17 cellular contexts compared by ENCODE assay signal in the genomic region with DNA sequence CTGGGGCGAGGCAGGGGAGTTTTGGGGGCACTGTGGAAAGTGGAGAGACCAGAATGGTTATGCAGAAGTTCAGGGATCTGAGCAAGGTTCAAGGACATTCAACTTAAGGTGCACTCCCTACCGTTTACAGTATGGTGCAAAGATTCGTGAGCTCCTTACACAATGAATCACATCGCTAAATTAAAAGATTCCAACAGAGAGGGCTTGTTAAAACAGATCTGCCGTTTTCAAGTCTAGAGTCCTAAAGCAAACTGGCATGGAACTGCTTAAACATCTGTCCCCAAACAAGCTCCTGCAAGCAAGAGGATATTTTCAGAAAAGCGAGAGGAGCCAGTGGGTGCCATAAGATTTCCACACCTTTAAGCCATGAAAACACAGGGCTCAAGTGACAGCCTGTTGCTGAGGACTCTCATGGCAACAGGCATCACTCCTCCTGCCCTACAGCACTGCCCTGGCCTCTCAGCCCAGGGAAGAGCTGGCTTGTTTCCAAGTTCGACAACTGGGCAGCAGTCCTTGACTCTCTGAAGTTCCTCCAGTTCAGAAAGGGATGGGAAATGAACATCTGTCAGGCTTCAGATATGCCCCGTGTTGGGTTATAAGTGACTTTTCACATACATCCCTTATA. TPM values are rescaled to one million over a fixed set of nuclear protein-coding genes. Genes with fewer than 3 reads are reported as not detected.
DNase-seq lines count a peak whose midpoint lies in the region; ATAC-seq and TF ChIP-seq lines count a peak whose summit lies in the region.
"Had no signal": no experiment of that assay in that cellular context is flagged by ENCODE, and none has a peak within 500 bp of the region (broad histone marks: within the 10 kb centered on the region; RNA-seq: fewer than 3 reads in every experiment).

No MANE protein-coding gene starts in this region.

- no peak overlapping the region for H3K4me3 ChIP-seq in MG63
- H3K4me3 ChIP-seq: adrenal gland, mucosa of descending colon, PC-9, testis had no signal

- TF ChIP-seq EP300 in Ishikawa (IDR thresholded peaks at IDR 0.05; ENCODE audit: borderline replicate concordance) = no peak

- no peaks in the 10 kb centered on the region for H3K36me3 ChIP-seq in MG63
- H3K36me3 ChIP-seq: adrenal gland had no signal

- H3K27me3 ChIP-seq in MG63 = no peaks in the 10 kb centered on the region
- H3K27me3 ChIP-seq: adrenal gland, testis had no signal

- peak; percentile 85 for DNase-seq in DMS53 (lab: John Stamatoyannopoulos, UW)
- peak; percentile 21 for DNase-seq in SHP77 treated with DMSO at 0.1 percent for 48 hours (lab: John Stamatoyannopoulos, UW)
- peak; percentile 69 for DNase-seq in left kidney (ENCODE audit: low read depth, low spot score)
- no peak for DNase-seq in MG63
- no peak for DNase-seq in SK-N-DZ (ENCODE audit: low spot score)
- DNase-seq: adrenal gland; Caco-2; effector memory CD4-positive, alpha-beta T cell; hippocampal formation; kidney glomerular epithelial cell; mucosa of descending colon; NCI-H1092; NCI-H526; PC-9; testis had no signal

- no peak for TF ChIP-seq RAD21 in Ishikawa (IDR thresholded peaks at IDR 0.05; ENCODE audit: low read depth)

- H3K9me3 ChIP-seq in MG63 = no peaks in the 10 kb centered on the region
- H3K9me3 ChIP-seq: adrenal gland, Caco-2, mucosa of descending colon, testis had no signal

- no peak for ATAC-seq in HG03039 (IDR thresholded peaks at IDR 0.05; ENCODE audit: unreplicated experiment)
- ATAC-seq: mucosa of descending colon had no signal

TF ChIP-seq in Ishikawa, 13 proteins besides CTCF, POLR2A, EP300 and RAD21:
- no peak for TF ChIP-seq TEAD4 (IDR thresholded peaks at IDR 0.05)
- 0 out of 2 replicates have a peak, but pooled peaks have one; percentile 15 for TF ChIP-seq NFIC (IDR thresholded peaks at IDR 0.05)

RNA-seq across cellular contexts. Expression of a gene that starts 10.0 kb away (rescaled TPM):
- 0.10 TPM in 1 of 2 replicates, not detected in the other for total RNA-seq in MG63 (2014; rRNA removed; shearing (Covaris generic); ENCODE audit: low replicate concordance)
- polyA plus RNA-seq in SK-N-DZ (2014; cell fraction: cytosol; rRNA removed) = 0.03 TPM in 2 replicates
- 0.09 and 0.28 TPM in 2 replicates for polyA plus RNA-seq in SK-N-DZ (2014; cell fraction: nucleus; rRNA removed)
- total RNA-seq: Caco-2, PC-9 had no signal

RNA-seq across cellular contexts. Expression of a gene that starts 39.2 kb away (rescaled TPM):
- total RNA-seq in MG63 (2014; rRNA removed; shearing (Covaris generic); ENCODE audit: low replicate concordance) = 10.8 and 17.7 TPM in 2 replicates
- 75.8 and 81.5 TPM in 2 replicates for polyA plus RNA-seq in SK-N-DZ (2014; cell fraction: cytosol; rRNA removed)
- polyA plus RNA-seq in SK-N-DZ (2014; cell fraction: nucleus; rRNA removed) = 42.2 and 65.6 TPM in 2 replicates

RNA-seq across cellular contexts. Expression of a gene that starts 39.4 kb away (rescaled TPM):
- total RNA-seq in MG63 (2014; rRNA removed; shearing (Covaris generic); ENCODE audit: low replicate concordance) = 28.2 and 75.4 TPM in 2 replicates
- 72.8 and 73.0 TPM in 2 replicates for polyA plus RNA-seq in SK-N-DZ (2014; cell fraction: cytosol; rRNA removed)
- 68.5 and 82.1 TPM in 2 replicates for polyA plus RNA-seq in SK-N-DZ (2014; cell fraction: nucleus; rRNA removed)

Comparison
In these comparisons a context has a peak if more than half of its experiments do, and no peak if none do; other contexts are left out.
1. DNase-seq: peak in DMS53 (single experiment), SHP77 treated with DMSO at 0.1 percent for 48 hours (single experiment) and left kidney (single experiment); none in MG63 (single experiment) and SK-N-DZ (single experiment).